9 cellular contexts compared by ENCODE assay signal in genomic region chr4:139208404-139208945, GRCh38. TPM values are rescaled to one million over a fixed set of nuclear protein-coding genes. Genes with fewer than 3 reads are reported as not detected.
DNase-seq lines count a peak whose midpoint lies in the region; ATAC-seq and TF ChIP-seq lines count a peak whose summit lies in the region.
"Had no signal": no experiment of that assay in that cellular context is flagged by ENCODE, and none has a peak within 500 bp of the region (broad histone marks: within the 10 kb centered on the region; RNA-seq: fewer than 3 reads in every experiment).

No MANE protein-coding gene starts in this region.

- DNase-seq in ELR (ENCODE audit: low read depth) (peak; percentile 35), HT1080 (ENCODE audit: low read depth) (peak; percentile 52), brain microvascular endothelial cell (peak; percentile 13), natural killer cell (no peak), NCI-H82 (lab: John Stamatoyannopoulos, UW) (no peak), kidney tubule cell (ENCODE audit: low spot score) (no peak), Caco-2 (no peak)
- no peak for DNase-seq in stimulated activated naive CD8-positive, alpha-beta T cell treated with anti-CD3 and anti-CD28 coated beads, Interleukin-15, Interleukin-2, amounts not matched to agents 100 U/mL and 50 U/mL, for 24 hours

- intact Hi-C loops in natural killer cell (cut with micrococcal nuclease) (no loop called here), Caco-2 (cut with micrococcal nuclease; ENCODE audit: unreplicated experiment) (no loop called here)

- H3K27me3 Mint-ChIP-seq in natural killer cell (ENCODE audit: low read depth in 2 of 2) (no peaks in the 10 kb centered on the region), Caco-2 (ENCODE audit: insufficient read depth, unreplicated experiment) (no peaks in the 10 kb centered on the region)

- CTCF ChIA-PET in Caco-2 (lab: Charles Lee) = interaction anchor here (1.4 kb wide), 1 partner anchor 178 kb away, joined by 3 read pairs; no protein-coding TSS in a partner anchor

- H3K4me3 ChIP-seq in brain microvascular endothelial cell (ENCODE audit: low read depth, low read length) = no peak overlapping the region
- no peak overlapping the region for H3K4me3 ChIP-seq in Caco-2 (ENCODE audit: low read depth, low read length)
- H3K4me3 ChIP-seq: ascending aorta had no signal

- peak in 2 of 3 donors; percentile 48 to 62 for ATAC-seq in natural killer cell
- ATAC-seq in stimulated activated naive CD8-positive, alpha-beta T cell treated with anti-CD3 and anti-CD28 coated beads, Interleukin-15, Interleukin-2, amounts not matched to agents 100 U/mL and 50 U/mL, for 24 hours = no peak

- H3K27me3 ChIP-seq in brain microvascular endothelial cell (replicated peaks) (no peaks in the 10 kb centered on the region), Caco-2 (replicated peaks; ENCODE audit: control insufficient read depth, insufficient read depth, low read length) (no peaks in the 10 kb centered on the region)
- H3K27me3 ChIP-seq: ascending aorta had no signal

- no peaks in the 10 kb centered on the region for H3K9me3 ChIP-seq in Caco-2
- H3K9me3 ChIP-seq: ascending aorta had no signal

- POLR2A ChIA-PET in Caco-2 (lab: Charles Lee) = interaction anchor here (0.6 kb wide), 1 partner anchor 87 kb away, joined by 3 read pairs; no protein-coding TSS in a partner anchor

- no TSS peak for BruUV-seq in Caco-2 (replicated peaks; lab: Mats Ljungman, UMichigan)

- TF ChIP-seq CTCF in brain microvascular endothelial cell (IDR thresholded peaks at IDR 0.05; ENCODE audit: low read depth, low read length, missing control alignments) = no peak
- TF ChIP-seq CTCF in natural killer cell (IDR thresholded peaks at IDR 0.05) = no peak
- TF ChIP-seq CTCF in Caco-2 (IDR thresholded peaks at IDR 0.05; ENCODE audit: insufficient read depth in 1 of 2, low read depth in 1 of 2, low read length in 1 of 2, severe bottlenecking in 1 of 2, unreplicated experiment in 1 of 2) = no peak

- in situ Hi-C loops in brain microvascular endothelial cell (cut with HindIII; ENCODE audit: low pct_ligation_motif_present, low sequenced_read_pairs) = no loop called here

- H3K4me1 ChIP-seq in Caco-2 = no peaks in the 10 kb centered on the region
- H3K4me1 ChIP-seq: ascending aorta had no signal

- H3K4me1 Mint-ChIP-seq in natural killer cell (peaks cover 3 to 5% of the 10 kb centered on the region in 2 donors), Caco-2 (ENCODE audit: low read depth, unreplicated experiment) (no peaks in the 10 kb centered on the region)

- no peaks in the 10 kb centered on the region for H3K9me3 Mint-ChIP-seq in natural killer cell
- no peaks in the 10 kb centered on the region for H3K9me3 Mint-ChIP-seq in Caco-2 (ENCODE audit: unreplicated experiment)

- H3K27ac Mint-ChIP-seq in natural killer cell (no peak overlapping the region), Caco-2 (ENCODE audit: unreplicated experiment) (no peak overlapping the region)

- H3K27ac ChIP-seq in brain microvascular endothelial cell = no peak overlapping the region
- H3K27ac ChIP-seq: ascending aorta had no signal

- H3K36me3 Mint-ChIP-seq in natural killer cell = no peaks in the 10 kb centered on the region
- no peaks in the 10 kb centered on the region for H3K36me3 Mint-ChIP-seq in Caco-2 (ENCODE audit: insufficient read depth, unreplicated experiment)

- H3K4me3 Mint-ChIP-seq in natural killer cell (no peak overlapping the region), Caco-2 (ENCODE audit: unreplicated experiment) (no peak overlapping the region)

- H3K36me3 ChIP-seq in brain microvascular endothelial cell (replicated peaks) (no peaks in the 10 kb centered on the region), Caco-2 (ENCODE audit: control insufficient read depth, insufficient read depth, low read length) (no peaks in the 10 kb centered on the region)
- H3K36me3 ChIP-seq: ascending aorta had no signal

RNA-seq across cellular contexts. Expression of gene ELF2, which starts 31.5 kb away (rescaled TPM):
- total RNA-seq in HT1080 (2014; rRNA removed; shearing (Covaris generic)) = 20.1 and 26.3 TPM in 2 replicates
- polyA plus RNA-seq in HT1080 (2015; cell fraction: cytosol; rRNA removed) = 18.2 and 21.5 TPM in 2 replicates
- polyA plus RNA-seq in HT1080 (2015; cell fraction: nucleus; rRNA removed) = 22.4 and 31.5 TPM in 2 replicates
- 100 to 1,000 TPM in 2 of 3 donors, 10 to 100 TPM in 1; 93.7 to 115 (median 114) TPM for total RNA-seq in natural killer cell
- 53.0 and 53.2 TPM in 2 replicates for total RNA-seq in Caco-2 (2022)

Comparison
In these comparisons a context has a peak if more than half of its experiments do, and no peak if none do; other contexts are left out.
1. DNase-seq: peak in ELR (single experiment), HT1080 (single experiment) and brain microvascular endothelial cell (single experiment); none in natural killer cell (single experiment), stimulated activated naive CD8-positive, alpha-beta T cell treated with anti-CD3 and anti-CD28 coated beads, Interleukin-15, Interleukin-2, amounts not matched to agents 100 U/mL and 50 U/mL, for 24 hours (single experiment), NCI-H82 (single experiment), kidney tubule cell (single experiment) and Caco-2 (0 of 2).